Comparison of ENCODE assay signal across 19 cellular contexts in the genomic region with DNA sequence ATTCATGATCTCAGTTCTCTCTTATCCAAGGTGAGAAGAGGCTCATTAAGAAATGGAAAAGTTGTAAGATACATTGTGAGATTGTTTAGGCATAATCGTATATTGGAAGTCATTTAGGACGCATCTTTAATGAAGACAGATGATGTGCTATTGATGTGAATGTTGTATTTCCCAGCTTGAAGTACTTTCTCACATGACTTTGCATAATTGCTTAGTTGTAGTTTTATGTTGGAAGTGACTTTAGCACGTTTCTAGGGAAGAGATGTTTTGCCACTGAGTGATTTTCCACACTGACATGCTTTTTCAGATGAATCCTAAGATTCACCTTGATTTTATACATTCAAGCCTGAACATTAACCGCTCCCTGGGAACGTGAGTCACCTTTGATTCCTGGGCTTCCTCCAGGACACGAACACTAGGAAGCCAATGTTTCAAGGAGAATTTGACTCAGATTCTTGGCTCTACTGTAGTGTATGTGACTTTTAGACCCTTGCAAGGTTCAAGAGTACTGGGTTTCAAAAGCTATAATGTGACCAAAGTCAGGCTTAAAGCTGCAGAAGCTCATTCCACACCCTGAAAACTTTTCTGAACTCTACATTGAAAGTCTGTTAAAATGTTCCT. TPM values are rescaled to one million over a fixed set of nuclear protein-coding genes. Genes with fewer than 3 reads are reported as not detected.
DNase-seq lines count a peak whose midpoint lies in the region; ATAC-seq, FAIRE-seq and TF ChIP-seq lines count a peak whose summit lies in the region.
"Had no signal": no experiment of that assay in that cellular context is flagged by ENCODE, and none has a peak within 500 bp of the region (broad histone marks: within the 10 kb centered on the region; RNA-seq: fewer than 3 reads in every experiment).

No MANE protein-coding gene starts in this region.

- H3K4me1 ChIP-seq in adrenal gland (replicated peaks in 1 of 2) (peaks cover 0 to 10% of the 10 kb centered on the region in 2 donors), small intestine (ENCODE audit: control insufficient read depth in 2 of 2, insufficient read depth in 1 of 2, low read depth in 1 of 2, low read length in 1 of 2) (no peaks in the 10 kb centered on the region)
- H3K4me1 ChIP-seq: sigmoid colon had no signal

- no peaks in the 10 kb centered on the region for H3K27me3 Mint-ChIP-seq in activated T-helper 17 cell treated with anti-CD3 and anti-CD28 coated beads, Interleukin-2, amount 50 U/mL, for 72 hours
- H3K27me3 Mint-ChIP-seq: activated CD4-positive, alpha-beta T cell treated with anti-CD3 and anti-CD28 coated beads, Interleukin-2, amount 10 ng/mL, durations not matched to agents 24 days and 14 days; CD4-positive, CD25-positive, alpha-beta regulatory T cell had no signal

- intact Hi-C loops in adrenal gland (cut with DNase I) = loop anchor here in 1 of 2 donors (10.0 kb wide), 2 partner anchors 163 to 313 kb away; no protein-coding TSS in a partner anchor

- H3K36me3 Mint-ChIP-seq in activated T-helper 17 cell treated with anti-CD3 and anti-CD28 coated beads, Interleukin-2, amount 50 U/mL, for 72 hours (ENCODE audit: low read depth) = peaks cover 28% of the 10 kb centered on the region

- no peak overlapping the region for H3K27ac Mint-ChIP-seq in activated T-helper 17 cell treated with anti-CD3 and anti-CD28 coated beads, Interleukin-2, amount 50 U/mL, for 72 hours
- H3K27ac Mint-ChIP-seq: activated CD4-positive, alpha-beta T cell treated with anti-CD3 and anti-CD28 coated beads, Interleukin-2, amount 10 ng/mL, durations not matched to agents 24 days and 14 days; CD4-positive, CD25-positive, alpha-beta regulatory T cell; HFFc6; T-helper 2 cell treated with Interferon-gamma antibody and Interleukin-4, amounts not matched to agents 5 μg/mL and 100 μg/mL, for 36 hours had no signal

- H3K9me3 Mint-ChIP-seq in activated T-helper 17 cell treated with anti-CD3 and anti-CD28 coated beads, Interleukin-2, amount 50 U/mL, for 72 hours = no peaks in the 10 kb centered on the region
- H3K9me3 Mint-ChIP-seq: activated CD4-positive, alpha-beta T cell treated with anti-CD3 and anti-CD28 coated beads, Interleukin-2, amount 10 ng/mL, durations not matched to agents 24 days and 14 days; CD4-positive, CD25-positive, alpha-beta regulatory T cell; HFFc6; T-helper 2 cell treated with Interferon-gamma antibody and Interleukin-4, amounts not matched to agents 5 μg/mL and 100 μg/mL, for 36 hours had no signal

- DNase-seq in GM19239 (ENCODE audit: insufficient read length, low spot score) = no peak
- DNase-seq in adrenal gland = peak in 5 of 7 donors; percentile 30 to 60 (median 46)
- peak; percentile 33 for DNase-seq in fibroblast of gingiva (ENCODE audit: low read depth)
- DNase-seq in small intestine = peak; percentile 64
- DNase-seq: activated CD4-positive, alpha-beta T cell treated with anti-CD3 and anti-CD28 coated beads, Interleukin-2, amount 10 ng/mL, durations not matched to agents 24 days and 14 days; activated naive CD4-positive, alpha-beta T cell treated with anti-CD3 and anti-CD28 coated beads, Interleukin-2, amount 50 U/mL, for 16 hours; CD4-positive, CD25-positive, alpha-beta regulatory T cell; effector memory CD4-positive, alpha-beta T cell; HFFc6; NCI-H187 treated with DMSO at 0.1 percent for 48 hours; NCI-H446 treated with DMSO at 0.1 percent for 48 hours; SIG-M5; sigmoid colon; stimulated activated CD4-positive, alpha-beta T cell treated with anti-CD3 and anti-CD28 coated beads, Interleukin-4, amount 100 ng/mL, for 1 hour had no signal

- H3K27me3 ChIP-seq in adrenal gland (no peaks in the 10 kb centered on the region), small intestine (ENCODE audit: control insufficient read depth in 2 of 2, insufficient read depth in 2 of 2, low read length in 2 of 2) (no peaks in the 10 kb centered on the region)
- H3K27me3 ChIP-seq: sigmoid colon had no signal

- no peak overlapping the region for H3K4me3 Mint-ChIP-seq in activated T-helper 17 cell treated with anti-CD3 and anti-CD28 coated beads, Interleukin-2, amount 50 U/mL, for 72 hours
- H3K4me3 Mint-ChIP-seq: activated CD4-positive, alpha-beta T cell treated with anti-CD3 and anti-CD28 coated beads, Interleukin-2, amount 10 ng/mL, durations not matched to agents 24 days and 14 days; CD4-positive, CD25-positive, alpha-beta regulatory T cell; HFFc6; T-helper 2 cell treated with Interferon-gamma antibody and Interleukin-4, amounts not matched to agents 5 μg/mL and 100 μg/mL, for 36 hours had no signal

- no peaks in the 10 kb centered on the region for H3K9me3 ChIP-seq in adrenal gland (replicated peaks in 1 of 3)
- H3K9me3 ChIP-seq in small intestine (ENCODE audit: control insufficient read depth, low read depth) = no peaks in the 10 kb centered on the region
- H3K9me3 ChIP-seq: sigmoid colon, thoracic aorta had no signal

- H3K4me1 Mint-ChIP-seq in activated T-helper 17 cell treated with anti-CD3 and anti-CD28 coated beads, Interleukin-2, amount 50 U/mL, for 72 hours = no peaks in the 10 kb centered on the region
- H3K4me1 Mint-ChIP-seq: activated CD4-positive, alpha-beta T cell treated with anti-CD3 and anti-CD28 coated beads, Interleukin-2, amount 10 ng/mL, durations not matched to agents 24 days and 14 days had no signal

- FAIRE-seq in GM19239 (lab: Jason Lieb, UNC) = peak; percentile 61
- FAIRE-seq in small intestine (lab: Jason Lieb, UNC) = no peak

- H3K27ac ChIP-seq in adrenal gland = no peak overlapping the region
- no peak overlapping the region for H3K27ac ChIP-seq in small intestine (ENCODE audit: low read depth in 1 of 2, low read length in 1 of 2)
- H3K27ac ChIP-seq: sigmoid colon, thoracic aorta had no signal

- no peak for ATAC-seq in activated T-helper 17 cell treated with anti-CD3 and anti-CD28 coated beads, Interleukin-2, amount 50 U/mL, for 72 hours (replicated peaks)
- ATAC-seq in HG03432 (IDR thresholded peaks at IDR 0.05; ENCODE audit: unreplicated experiment) = no peak
- ATAC-seq in HG03159 (IDR thresholded peaks at IDR 0.05; ENCODE audit: unreplicated experiment) = no peak

- peaks cover 0 to 7% of the 10 kb centered on the region in 2 donors for H3K36me3 ChIP-seq in adrenal gland (replicated peaks in 1 of 2)
- no peaks in the 10 kb centered on the region for H3K36me3 ChIP-seq in small intestine (ENCODE audit: control insufficient read depth in 2 of 2, insufficient read depth in 2 of 2, low read length in 2 of 2)

- TF ChIP-seq CTCF in adrenal gland (IDR thresholded peaks at IDR 0.05) = no peak

- 41 to 56% (median 44%) methylated on average over 6 of the region's 6 CpGs for WGBS in adrenal gland, 4 donors
- WGBS in small intestine, 3 donors = 37 to 59% (median 54%) methylated on average over 6 of the region's 6 CpGs

- no peak for TF ChIP-seq POLR2A in adrenal gland (IDR thresholded peaks at IDR 0.05)

- H3K4me3 ChIP-seq in adrenal gland = no peak overlapping the region
- H3K4me3 ChIP-seq in small intestine (ENCODE audit: low read depth in 1 of 2, low read length in 2 of 2) = no peak overlapping the region
- H3K4me3 ChIP-seq: sigmoid colon, thoracic aorta had no signal

RNA-seq across cellular contexts. Expression of a gene that starts 27.9 kb away (rescaled TPM):
- 10 to 100 TPM; 18.7 to 47.3 (median 29.0) TPM for total RNA-seq in adrenal gland
- polyA plus RNA-seq in adrenal gland (10 to 100 TPM; 17.7 to 23.9 (median 20.1) TPM), small intestine (10 to 100 TPM in 1 of 3 donors, 1 to 10 TPM in 2; 5.7 to 11.1 (median 8.7) TPM)
- total RNA-seq in activated T-helper 17 cell treated with anti-CD3 and anti-CD28 coated beads, Interleukin-2, amount 50 U/mL, for 72 hours = 10 to 100 TPM; 36.9 to 41.3 TPM

RNA-seq across cellular contexts. Expression of a gene that starts 37.5 kb away (rescaled TPM):
- under 1 TPM in 5 of 8 donors, not detected in 3; 0.25 to 0.72 (median 0.29) TPM for total RNA-seq in adrenal gland
- under 1 TPM; 0.16 to 0.33 (median 0.17) TPM for polyA plus RNA-seq in adrenal gland
- under 1 TPM in 2 of 3 donors, not detected in 1; 0.27 to 0.30 TPM for polyA plus RNA-seq in small intestine
- under 1 TPM in 1 of 2 donors, not detected in 1; 0.52 TPM for total RNA-seq in activated T-helper 17 cell treated with anti-CD3 and anti-CD28 coated beads, Interleukin-2, amount 50 U/mL, for 72 hours
